Comparison of ENCODE assay signal across 12 cellular contexts in the genomic region with DNA sequence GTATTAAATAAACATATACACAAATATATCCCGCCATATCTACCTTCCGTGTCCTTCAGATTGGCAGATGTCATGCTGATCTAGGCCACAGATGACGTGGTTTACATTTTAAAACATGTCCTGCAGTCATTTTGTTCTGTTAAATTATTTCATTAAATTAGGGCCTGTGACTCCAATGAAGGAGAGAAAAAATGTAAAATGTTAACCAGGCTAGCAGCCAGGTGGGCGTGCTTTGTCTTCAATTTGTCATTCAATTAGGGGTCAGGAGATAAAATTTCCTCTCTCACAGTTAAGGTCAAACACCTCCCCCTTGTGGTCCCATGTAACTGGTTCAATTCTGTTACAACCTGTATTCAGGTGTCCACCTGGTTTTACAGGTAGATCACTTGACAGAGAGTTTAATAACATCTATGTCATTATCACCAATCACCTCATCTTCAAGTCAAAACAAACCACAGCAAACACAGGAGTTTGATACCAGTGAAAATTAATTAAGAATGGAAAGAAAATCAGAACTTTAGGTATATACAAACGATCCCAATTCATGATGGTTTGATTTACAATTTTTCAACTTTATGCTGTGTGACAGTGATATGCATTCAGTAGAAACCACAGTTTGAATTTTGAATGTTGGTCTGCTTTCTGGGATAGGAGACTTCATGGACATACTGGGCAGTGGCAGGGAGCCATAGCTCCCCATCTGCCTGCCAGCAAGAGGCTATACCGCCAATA.
DNase-seq lines count a peak whose midpoint lies in the region; ATAC-seq and TF ChIP-seq lines count a peak whose summit lies in the region.
"Had no signal": no experiment of that assay in that cellular context is flagged by ENCODE, and none has a peak within 500 bp of the region (broad histone marks: within the 10 kb centered on the region; RNA-seq: fewer than 3 reads in every experiment).

No MANE protein-coding gene starts in this region.

- no peaks in the 10 kb centered on the region for H3K36me3 Mint-ChIP-seq in mesothelial cell of epicardium

- peak overlapping the region; percentile 37 for H3K27ac Mint-ChIP-seq in mesothelial cell of epicardium

- intact Hi-C loops in lower lobe of right lung (cut with DNase I) = no loop called here

- peaks cover 7% of the 10 kb centered on the region for H3K9me3 Mint-ChIP-seq in mesothelial cell of epicardium

- H3K4me1 ChIP-seq in lower lobe of right lung = no peaks in the 10 kb centered on the region

- H3K4me1 Mint-ChIP-seq in mesothelial cell of epicardium = peaks cover 34% of the 10 kb centered on the region

- TF ChIP-seq CTCF in GM10248 (IDR thresholded peaks at IDR 0.05; ENCODE audit: control extremely low read depth, extremely low read depth, low read depth, missing control alignments) = peak; percentile 33
- peak; percentile 65 for TF ChIP-seq CTCF in mesothelial cell of epicardium (IDR thresholded peaks at IDR 0.05; ENCODE audit: unreplicated experiment)
- TF ChIP-seq CTCF in lower lobe of right lung (IDR thresholded peaks at IDR 0.05) = no peak

- no peaks in the 10 kb centered on the region for H3K27me3 ChIP-seq in lower lobe of right lung (ENCODE audit: low read depth)

- H3K27ac ChIP-seq in lower lobe of right lung = no peak overlapping the region
- H3K27ac ChIP-seq: HL-60 had no signal

- POLR2A ChIA-PET in GM10248 (lab: Yijun Ruan, JAX) = no interaction called here

- no peaks in the 10 kb centered on the region for H3K36me3 ChIP-seq in lower lobe of right lung

- H3K4me3 Mint-ChIP-seq in mesothelial cell of epicardium = no peak overlapping the region

- DNase-seq in GM10248 (ENCODE audit: extremely low spot score) = peak; percentile 20
- DNase-seq in NCI-H1105 treated with DMSO at 0.1 percent for 48 hours (lab: John Stamatoyannopoulos, UW) = peak; percentile 77
- DNase-seq in SHP77 (lab: John Stamatoyannopoulos, UW) = peak; percentile 42 to 74
- no peak for DNase-seq in mesothelial cell of epicardium (ENCODE audit: low spot score in 2 of 2, unreplicated experiment in 2 of 2)
- DNase-seq in dermis blood vessel endothelial cell = no peak
- no peak for DNase-seq in lower lobe of right lung
- DNase-seq: amygdala; stimulated activated CD4-positive, alpha-beta T cell treated with anti-CD3 and anti-CD28 coated beads, Interleukin-2, amount 100 ng/mL, for 24 hours; T-helper 2 cell had no signal

- CTCF ChIA-PET in GM10248 (lab: Yijun Ruan, JAX) = interaction anchor here (1.4 kb wide), 1 partner anchor 10 kb away, joined by 3 read pairs; no protein-coding TSS in a partner anchor

- ATAC-seq in HG02973 (IDR thresholded peaks at IDR 0.05; ENCODE audit: unreplicated experiment) (no peak), HG03095 (IDR thresholded peaks at IDR 0.05; ENCODE audit: unreplicated experiment) (no peak), lower lobe of right lung (no peak)

- no peak overlapping the region for H3K4me3 ChIP-seq in lower lobe of right lung

- no peaks in the 10 kb centered on the region for H3K9me3 ChIP-seq in lower lobe of right lung

- peaks cover 4% of the 10 kb centered on the region for H3K27me3 Mint-ChIP-seq in mesothelial cell of epicardium (ENCODE audit: low read depth)

Comparison
In these comparisons a context has a peak if more than half of its experiments do, and no peak if none do; other contexts are left out.
1. DNase-seq: peak in GM10248 (single experiment), NCI-H1105 treated with DMSO at 0.1 percent for 48 hours (single experiment) and SHP77 (2 of 2); none in mesothelial cell of epicardium (0 of 2), dermis blood vessel endothelial cell (single experiment) and lower lobe of right lung (single experiment).